ENCODE assay signal across 1 cellular context in genomic region chr1:156247460-156248322, GRCh38.
TF ChIP-seq lines count a peak whose summit lies in the region.

PAQR6 (minus strand) TSS chr1:156248056; CDS start chr1:156246731, 1,325 bp downstream.

TF ChIP-seq in HepG2, 621 proteins besides CTCF, POLR2A, EP300 and RAD21 (continued from another document and continues in another):
- TF ChIP-seq PATZ1 (CRISPR knock-in tag; IDR thresholded peaks at IDR 0.05): 0 out of 2 replicates have a peak, but pooled peaks have one; percentile 26
- 0 out of 2 replicates have a peak, but pooled peaks have one; percentile 55 for TF ChIP-seq ARID2 (CRISPR knock-in tag; IDR thresholded peaks at IDR 0.05; ENCODE audit: borderline replicate concordance)
- TF ChIP-seq ZFY (CRISPR knock-in tag; IDR thresholded peaks at IDR 0.05): peak; percentile 26; the same call in 1 of the 2 replicates
- no peak for TF ChIP-seq ZSCAN9 (CRISPR knock-in tag; IDR thresholded peaks at IDR 0.05; ENCODE audit: borderline replicate concordance)
- peak; percentile 61 for TF ChIP-seq AGO2 (optimal IDR thresholded peaks at IDR 0.05; ENCODE audit: low read depth, low read length)
- no peak for TF ChIP-seq DNMT3B (CRISPR knock-in tag; conservative IDR thresholded peaks at IDR 0.05)
- TF ChIP-seq SOX13 (IDR thresholded peaks at IDR 0.05): no peak
- peak in 1 of 2 experiments; percentile 65; a peak in 1 of 4 replicates for TF ChIP-seq SOX13 (CRISPR knock-in tag; conservative IDR thresholded peaks at IDR 0.05 in 1 of 2, IDR thresholded peaks at IDR 0.05 in 1 of 2)
- TF ChIP-seq HNF1B (CRISPR knock-in tag; IDR thresholded peaks at IDR 0.05): no peak
- no peak for TF ChIP-seq ZFP82 (CRISPR knock-in tag; IDR thresholded peaks at IDR 0.05; ENCODE audit: borderline replicate concordance)
- TF ChIP-seq HIC2 (CRISPR knock-in tag; IDR thresholded peaks at IDR 0.05; ENCODE audit: low read depth): peak; percentile 26; the same call in 1 of the 2 replicates
- no peak for TF ChIP-seq SNRNP70 (IDR thresholded peaks at IDR 0.05; ENCODE audit: low read depth, low read length)
- no peak for TF ChIP-seq NONO (IDR thresholded peaks at IDR 0.05)
- TF ChIP-seq NONO (CRISPR knock-in tag; conservative IDR thresholded peaks at IDR 0.05): peak; percentile 30; the same call in 1 of the 2 replicates
- peak; percentile 13 for TF ChIP-seq TEAD3 (CRISPR knock-in tag; optimal IDR thresholded peaks at IDR 0.05; ENCODE audit: borderline replicate concordance)
- 0 out of 2 replicates have a peak, but pooled peaks have one; percentile 32 for TF ChIP-seq MXD3 (CRISPR knock-in tag; IDR thresholded peaks at IDR 0.05)
- 0 out of 2 replicates have a peak, but pooled peaks have one; percentile 27 for TF ChIP-seq NFKB2 (CRISPR knock-in tag; IDR thresholded peaks at IDR 0.05; ENCODE audit: borderline replicate concordance)
- TF ChIP-seq ZNF367 (CRISPR knock-in tag; IDR thresholded peaks at IDR 0.05; ENCODE audit: borderline replicate concordance): no peak
- 0 out of 2 replicates have a peak, but pooled peaks have one; percentile 45 for TF ChIP-seq CSRNP1 (CRISPR knock-in tag; IDR thresholded peaks at IDR 0.05)
- no peak for TF ChIP-seq ZSCAN20 (CRISPR knock-in tag; IDR thresholded peaks at IDR 0.05; ENCODE audit: borderline replicate concordance)
- no peak for TF ChIP-seq ARHGAP35 (CRISPR knock-in tag; IDR thresholded peaks at IDR 0.05; ENCODE audit: borderline replicate concordance)
- TF ChIP-seq SNAPC4 (CRISPR knock-in tag; IDR thresholded peaks at IDR 0.05): 0 out of 2 replicates have a peak, but pooled peaks have one; percentile 31
- TF ChIP-seq ZFP91 (CRISPR knock-in tag; IDR thresholded peaks at IDR 0.05; ENCODE audit: borderline replicate concordance): peak; percentile 49; the same call in 1 of the 2 replicates
- peak; percentile 2; the same call in 1 of the 2 replicates for TF ChIP-seq HNF4A (CRISPR knock-in tag; IDR thresholded peaks at IDR 0.05)
- peak; percentile 84 for TF ChIP-seq UBTF (CRISPR knock-in tag; IDR thresholded peaks at IDR 0.05)
- TF ChIP-seq ZNF180 (CRISPR knock-in tag; IDR thresholded peaks at IDR 0.05; ENCODE audit: borderline replicate concordance, low read depth): no peak
- TF ChIP-seq RNF2 (conservative IDR thresholded peaks at IDR 0.05; ENCODE audit: low read depth): no peak
- TF ChIP-seq ZFX (CRISPR knock-in tag; IDR thresholded peaks at IDR 0.05; ENCODE audit: low read depth): peak; percentile 55; the same call in 1 of the 2 replicates
- no peak for TF ChIP-seq PTBP1 (IDR thresholded peaks at IDR 0.05; ENCODE audit: low read depth, low read length, poor library complexity, severe bottlenecking)
- no peak for TF ChIP-seq ARID3A (IDR thresholded peaks at IDR 0.05; ENCODE audit: low read depth, low read length)
- peak; percentile 31; the same call in 1 of the 2 replicates for TF ChIP-seq SOX5 (CRISPR knock-in tag; IDR thresholded peaks at IDR 0.05; ENCODE audit: borderline replicate concordance)
- TF ChIP-seq REXO4 (CRISPR knock-in tag; IDR thresholded peaks at IDR 0.05; ENCODE audit: borderline replicate concordance): no peak
- TF ChIP-seq BORCS8-MEF2B (CRISPR knock-in tag; IDR thresholded peaks at IDR 0.05): peak; percentile 41; the same call in 1 of the 2 replicates
- TF ChIP-seq KDM2A (CRISPR knock-in tag; IDR thresholded peaks at IDR 0.05; ENCODE audit: borderline replicate concordance, low read depth): 0 out of 2 replicates have a peak, but pooled peaks have one; percentile 23
- TF ChIP-seq PAF1 (CRISPR knock-in tag; IDR thresholded peaks at IDR 0.05): 0 out of 2 replicates have a peak, but pooled peaks have one; percentile 13
- TF ChIP-seq RBM22 (optimal IDR thresholded peaks at IDR 0.05; ENCODE audit: low read length): peak; percentile 82
- 0 out of 2 replicates have a peak, but pooled peaks have one; percentile 37 for TF ChIP-seq HNRNPL (IDR thresholded peaks at IDR 0.05; ENCODE audit: low read depth, low read length)
- TF ChIP-seq POLR2G (IDR thresholded peaks at IDR 0.05; ENCODE audit: low read depth, low read length): peak; percentile 29
- TF ChIP-seq CCAR2 (optimal IDR thresholded peaks at IDR 0.05; ENCODE audit: low read depth, low read length): no peak
